In the genomic region with DNA sequence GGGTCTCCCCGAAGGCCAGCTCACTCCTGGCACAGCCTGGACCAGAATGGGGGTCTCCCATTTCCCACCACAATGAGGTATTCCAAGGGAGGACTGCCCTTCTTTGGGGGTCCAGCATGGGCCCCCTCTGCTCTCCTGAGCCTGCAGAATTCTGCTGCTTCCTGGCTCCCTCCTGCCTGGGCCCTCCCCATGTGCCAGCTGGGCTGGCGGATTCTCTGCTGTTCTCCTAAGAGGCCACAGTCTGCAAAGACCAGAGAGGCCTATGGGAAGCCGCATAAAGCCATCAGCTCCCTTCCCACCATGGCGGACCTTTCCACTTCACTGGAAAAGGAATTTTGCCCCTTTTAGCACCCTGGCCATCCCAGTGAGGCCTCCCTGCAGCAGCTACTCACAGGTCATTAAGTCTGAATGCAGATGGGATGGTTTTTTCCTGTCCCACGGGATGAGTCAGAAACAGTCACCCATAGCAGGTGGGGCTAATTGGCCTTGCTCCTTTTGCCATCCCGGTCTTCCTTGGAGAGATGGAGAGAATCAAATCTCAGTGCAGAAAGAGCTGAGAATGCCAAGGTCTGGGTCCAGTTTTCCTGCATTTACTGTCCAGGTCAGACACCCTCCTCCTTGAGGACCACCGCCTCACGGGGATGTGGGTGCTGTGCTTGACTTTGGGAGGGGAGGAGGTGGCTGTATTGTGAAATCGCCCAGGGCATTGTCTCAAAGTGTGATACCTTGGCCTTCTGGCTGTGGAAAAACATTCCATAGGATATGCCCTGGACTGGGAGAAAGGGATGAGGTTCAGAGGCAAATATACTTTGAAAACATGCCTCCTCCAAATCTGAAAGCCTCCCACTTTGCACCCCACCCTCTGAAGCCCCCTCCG, we compare ENCODE assay signal across 10 cellular contexts. TPM values are rescaled to one million over a fixed set of nuclear protein-coding genes. Genes with fewer than 3 reads are reported as not detected.
A peak's percentile ranks its signal among the peaks of the same experiment; 100 is the strongest.
DNase-seq lines count a peak whose midpoint lies in the region; ATAC-seq and TF ChIP-seq lines count a peak whose summit lies in the region.
"Had no signal": no experiment of that assay in that cellular context is flagged by ENCODE, and none has a peak within 500 bp of the region (broad histone marks: within the 10 kb centered on the region; RNA-seq: fewer than 3 reads in every experiment).

No MANE protein-coding gene starts in this region.

- no peaks in the 10 kb centered on the region for H3K36me3 Mint-ChIP-seq in CD8-positive, alpha-beta memory T cell

- WGBS in ectodermal cell, 2 experiments: 38 to 39% methylated on average over 10 of the region's 10 CpGs
- WGBS in trophoblast cell (ENCODE audit: extremely low coverage, insufficient coverage, insufficient read length): no CpG with 5 or more reads among the region's 10 CpGs

- H3K27ac Mint-ChIP-seq in CD8-positive, alpha-beta memory T cell: peak overlapping the region in 1 of 8 donors; percentile 57

- no peak for TF ChIP-seq CTCF in gastrocnemius medialis (IDR thresholded peaks at IDR 0.05 in 4 of 5, conservative IDR thresholded peaks at IDR 0.05 in 1 of 5)

- in situ Hi-C loops in gastrocnemius medialis (cut with MboI; ENCODE audit: low sequenced_read_pairs in 4 of 4): no loop called here

- no peak overlapping the region for H3K4me2 ChIP-seq in trophoblast cell (ENCODE audit: low read length)

- H3K27me3 ChIP-seq in ectodermal cell (ENCODE audit: control insufficient read depth, insufficient read depth, low read length, poor library complexity, severe bottlenecking): no peaks in the 10 kb centered on the region
- H3K27me3 ChIP-seq in trophoblast cell (ENCODE audit: insufficient read depth, low read length): no peaks in the 10 kb centered on the region
- H3K27me3 ChIP-seq in gastrocnemius medialis: no peaks in the 10 kb centered on the region
- H3K27me3 ChIP-seq in CD8-positive, alpha-beta memory T cell (ENCODE audit: insufficient read depth, low read length, poor library complexity, severe bottlenecking): no peaks in the 10 kb centered on the region

- H3K27me3 Mint-ChIP-seq in CD8-positive, alpha-beta memory T cell: peaks cover 9 to 21% of the 10 kb centered on the region in 2 donors

- no peaks in the 10 kb centered on the region for H3K4me1 Mint-ChIP-seq in CD8-positive, alpha-beta memory T cell

- no peak overlapping the region for H3K4me3 ChIP-seq in ectodermal cell (ENCODE audit: insufficient read depth, low read depth, low read length)
- no peak overlapping the region for H3K4me3 ChIP-seq in trophoblast cell (ENCODE audit: low read depth, low read length)
- H3K4me3 ChIP-seq in gastrocnemius medialis: no peak overlapping the region
- no peak overlapping the region for H3K4me3 ChIP-seq in CD8-positive, alpha-beta memory T cell (ENCODE audit: low read length)
- H3K4me3 ChIP-seq: tibial artery had no signal

- no peak overlapping the region for H3K18ac ChIP-seq in trophoblast cell (ENCODE audit: low read length)

- H3K9ac ChIP-seq in trophoblast cell (ENCODE audit: low read length): no peak overlapping the region

- H2BK5ac ChIP-seq in trophoblast cell (ENCODE audit: low read depth, low read length, poor library complexity): no peak overlapping the region

- POLR2A ChIA-PET in CD8-positive, alpha-beta memory T cell (lab: Charles Lee): interaction anchor here (0.5 kb wide), 1 partner anchor 182 kb away, joined by 4 read pairs; no protein-coding TSS in a partner anchor

- H3K79me2 ChIP-seq in trophoblast cell (ENCODE audit: control insufficient read depth, insufficient read depth, low read length, poor library complexity): no peaks in the 10 kb centered on the region

- DNase-seq in DMS 273 (lab: John Stamatoyannopoulos, UW; ENCODE audit: unreplicated experiment) (peak; percentile 63), DMS 273 treated with DMSO at 0.1 percent for 48 hours (lab: John Stamatoyannopoulos, UW) (no peak), NCI-H69 (lab: John Stamatoyannopoulos, UW) (peak; percentile 83), trophoblast cell (peak; percentile 72 to 75), gastrocnemius medialis (no peak), dedifferentiated amniotic fluid mesenchymal stem cell (ENCODE audit: extremely low spot score) (no peak)
- no peak for DNase-seq in CD8-positive, alpha-beta memory T cell
- DNase-seq: tibial artery had no signal

- ATAC-seq in gastrocnemius medialis: no peak

- H3K36me3 ChIP-seq in ectodermal cell (ENCODE audit: control insufficient read depth, insufficient read depth, low read length) (no peaks in the 10 kb centered on the region), trophoblast cell (ENCODE audit: control insufficient read depth in 1 of 2, insufficient read depth in 2 of 2, low read length in 2 of 2) (no peaks in the 10 kb centered on the region), gastrocnemius medialis (no peaks in the 10 kb centered on the region)
- no peaks in the 10 kb centered on the region for H3K36me3 ChIP-seq in CD8-positive, alpha-beta memory T cell (ENCODE audit: insufficient read depth, low read length)
- H3K36me3 ChIP-seq: tibial artery had no signal

- no peak overlapping the region for H4K12ac ChIP-seq in trophoblast cell (ENCODE audit: low read depth, low read length)

- H2BK12ac ChIP-seq in trophoblast cell (ENCODE audit: low read length): peak overlapping the region; percentile 2

- H4K8ac ChIP-seq in trophoblast cell (ENCODE audit: low read depth, low read length): no peak overlapping the region

- H3K23ac ChIP-seq in trophoblast cell (ENCODE audit: low read length): no peak overlapping the region

- H3K4me1 ChIP-seq in ectodermal cell (ENCODE audit: control insufficient read depth, insufficient read depth, low read length): peaks cover 67% of the 10 kb centered on the region
- H3K4me1 ChIP-seq in trophoblast cell (ENCODE audit: control insufficient read depth in 1 of 2, insufficient read depth in 2 of 2, low read length in 2 of 2): peaks cover 38% of the 10 kb centered on the region in 2 experiments
- H3K4me1 ChIP-seq in gastrocnemius medialis: no peaks in the 10 kb centered on the region
- no peaks in the 10 kb centered on the region for H3K4me1 ChIP-seq in CD8-positive, alpha-beta memory T cell (ENCODE audit: insufficient read depth, low read length)

- H3K9me3 ChIP-seq in ectodermal cell (ENCODE audit: control insufficient read depth, low read length): no peaks in the 10 kb centered on the region
- H3K9me3 ChIP-seq in trophoblast cell (ENCODE audit: insufficient read depth, low read depth, low read length): no peaks in the 10 kb centered on the region
- no peaks in the 10 kb centered on the region for H3K9me3 ChIP-seq in gastrocnemius medialis
- H3K9me3 ChIP-seq in CD8-positive, alpha-beta memory T cell (ENCODE audit: low read length): no peaks in the 10 kb centered on the region
- H3K9me3 ChIP-seq: tibial artery had no signal

- H2AFZ ChIP-seq in trophoblast cell (ENCODE audit: insufficient read depth, low read length, poor library complexity): no peak overlapping the region

- no peak overlapping the region for H2AK5ac ChIP-seq in trophoblast cell (ENCODE audit: low read length)

- H3K27ac ChIP-seq in ectodermal cell (ENCODE audit: insufficient read depth, low read depth, low read length, poor library complexity, severe bottlenecking): peak overlapping the region; percentile 77
- no peak overlapping the region for H3K27ac ChIP-seq in trophoblast cell (ENCODE audit: low read depth, low read length)
- H3K27ac ChIP-seq in gastrocnemius medialis: no peak overlapping the region
- no peak overlapping the region for H3K27ac ChIP-seq in CD8-positive, alpha-beta memory T cell (ENCODE audit: low read depth, low read length)
- H3K27ac ChIP-seq: 22Rv1, tibial artery had no signal

- peak overlapping the region; percentile 20 for H4K91ac ChIP-seq in trophoblast cell (ENCODE audit: low read depth, low read length)

- H2BK120ac ChIP-seq in trophoblast cell (ENCODE audit: insufficient read depth, low read length, poor library complexity): no peak overlapping the region

- no peaks in the 10 kb centered on the region for H3K9me3 Mint-ChIP-seq in CD8-positive, alpha-beta memory T cell

- CTCF ChIA-PET in CD8-positive, alpha-beta memory T cell (lab: Charles Lee): no interaction called here

- H3K4me3 Mint-ChIP-seq in CD8-positive, alpha-beta memory T cell: no peak overlapping the region

- H3K14ac ChIP-seq in trophoblast cell (ENCODE audit: low read length): no peak overlapping the region

- H3K4ac ChIP-seq in trophoblast cell (ENCODE audit: low read depth, low read length): no peak overlapping the region

- TF ChIP-seq POLR2A in gastrocnemius medialis (IDR thresholded peaks at IDR 0.05): no peak

- intact Hi-C loops in gastrocnemius medialis (cut with DNase I; ENCODE audit: low total_unique reads): no loop called here

- peaks cover 10% of the 10 kb centered on the region for H3K79me1 ChIP-seq in trophoblast cell (ENCODE audit: low read length)

RNA-seq across cellular contexts. Expression of a gene that starts 23.2 kb away (rescaled TPM):
- polyA plus RNA-seq in ectodermal cell (2013, experiment 1 of 4): not detected
- 0.27 TPM for polyA plus RNA-seq in ectodermal cell (2013, experiment 2 of 4)
- 0.21 TPM for polyA plus RNA-seq in ectodermal cell (2013, experiment 3 of 4)
- polyA plus RNA-seq in ectodermal cell (2013, experiment 4 of 4): not detected
- not detected in 2 replicates for polyA plus RNA-seq in trophoblast cell (2013)
- 100 to 1,000 TPM in 1 of 4 donors, 10 to 100 TPM in 2, 1 to 10 TPM in 1; 7.4 to 260 (median 45.5) TPM for total RNA-seq in gastrocnemius medialis
- total RNA-seq in CD8-positive, alpha-beta memory T cell: not detected
- not detected for polyA plus RNA-seq in CD8-positive, alpha-beta memory T cell

RNA-seq across cellular contexts. Expression of a gene that starts 24.9 kb away (rescaled TPM):
- polyA plus RNA-seq in ectodermal cell (2013, experiment 1 of 4): 14.5 TPM
- polyA plus RNA-seq in ectodermal cell (2013, experiment 2 of 4): 19.1 TPM
- 8.9 TPM for polyA plus RNA-seq in ectodermal cell (2013, experiment 3 of 4)
- 13.6 TPM for polyA plus RNA-seq in ectodermal cell (2013, experiment 4 of 4)
- 1.3 and 1.4 TPM in 2 replicates for polyA plus RNA-seq in trophoblast cell (2013)
- 1 to 10 TPM in 2 of 4 donors, under 1 TPM in 2; 0.25 to 5.6 (median 1.7) TPM for total RNA-seq in gastrocnemius medialis
- not detected for total RNA-seq in CD8-positive, alpha-beta memory T cell
- not detected for polyA plus RNA-seq in CD8-positive, alpha-beta memory T cell

RNA-seq across cellular contexts. Expression of a gene that starts 34.1 kb away (rescaled TPM):
- polyA plus RNA-seq in ectodermal cell (2013, experiment 1 of 4): 8.3 TPM
- polyA plus RNA-seq in ectodermal cell (2013, experiment 2 of 4): 9.3 TPM
- 5.7 TPM for polyA plus RNA-seq in ectodermal cell (2013, experiment 3 of 4)
- 6.2 TPM for polyA plus RNA-seq in ectodermal cell (2013, experiment 4 of 4)
- polyA plus RNA-seq in trophoblast cell (2013): not detected in 2 replicates
- 10 to 100 TPM in 2 of 4 donors, 1 to 10 TPM in 2; 4.0 to 19.7 (median 9.9) TPM for total RNA-seq in gastrocnemius medialis
- not detected for total RNA-seq in CD8-positive, alpha-beta memory T cell
- polyA plus RNA-seq in CD8-positive, alpha-beta memory T cell: not detected

Comparison
In these comparisons a context has a peak if more than half of its experiments do, and no peak if none do; other contexts are left out.
1. DNase-seq: peak in DMS 273 (single experiment), NCI-H69 (single experiment) and trophoblast cell (2 of 2); none in DMS 273 treated with DMSO at 0.1 percent for 48 hours (single experiment), gastrocnemius medialis (0 of 2), dedifferentiated amniotic fluid mesenchymal stem cell (single experiment) and CD8-positive, alpha-beta memory T cell (0 of 5).
2. RNA of a gene that starts 23.2 kb away (total RNA-seq): 7.4 to 260 TPM in gastrocnemius medialis; not detected in CD8-positive, alpha-beta memory T cell; every median in the first group is over 4 times any median in the second.
3. RNA of a gene that starts 34.1 kb away (total RNA-seq): 4.0 to 19.7 TPM in gastrocnemius medialis; not detected in CD8-positive, alpha-beta memory T cell; every median in the first group is over 4 times any median in the second.